Comparison of ENCODE assay signal across 9 cellular contexts in the genomic region with DNA sequence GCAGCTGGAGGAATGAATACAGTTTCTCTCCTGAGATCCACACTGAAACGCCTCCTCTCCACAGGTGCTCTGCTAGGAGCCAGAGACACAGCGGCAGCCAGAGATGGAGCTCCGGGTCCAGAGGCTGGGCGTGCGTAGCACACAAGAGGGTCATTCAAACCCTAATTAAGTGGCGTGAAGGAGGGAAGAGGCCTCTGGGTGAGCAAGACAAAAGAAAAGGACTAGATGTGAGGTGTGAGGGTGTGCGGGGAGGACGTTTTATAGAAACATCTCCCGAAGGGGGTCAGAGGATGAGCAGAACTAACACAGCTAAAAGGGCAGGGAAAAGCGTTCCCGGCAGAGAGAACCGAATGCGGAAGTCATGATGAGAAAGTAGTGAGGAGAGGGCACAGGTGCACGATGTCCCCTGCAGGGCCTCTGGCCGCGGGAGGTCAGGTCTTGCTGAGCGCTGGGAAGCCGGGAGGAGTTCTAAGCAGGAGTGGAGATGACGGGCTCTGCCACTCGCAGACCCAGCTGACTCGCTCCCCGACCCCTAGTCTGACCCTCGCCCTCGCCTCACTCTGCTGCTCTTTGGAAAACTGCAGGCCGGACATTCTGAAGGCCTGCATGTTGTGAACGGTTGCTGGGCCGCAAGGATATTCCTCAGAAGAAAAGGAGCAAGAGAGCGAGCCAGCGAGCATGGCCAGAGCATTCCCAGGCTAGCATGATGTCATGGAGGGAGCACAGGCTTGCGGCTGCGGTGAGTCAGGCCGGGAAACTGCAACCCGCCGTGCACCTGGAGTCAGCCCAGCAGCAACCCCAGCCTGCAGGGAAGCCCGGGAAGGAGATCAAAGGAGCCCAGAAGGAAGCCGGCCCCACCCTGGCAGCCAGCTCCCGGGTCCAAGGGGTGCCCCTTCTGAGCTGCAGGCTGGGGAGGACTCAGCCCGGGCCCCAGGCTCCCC. TPM values are rescaled to one million over a fixed set of nuclear protein-coding genes. Genes with fewer than 3 reads are reported as not detected.
DNase-seq lines count a peak whose midpoint lies in the region; ATAC-seq and TF ChIP-seq lines count a peak whose summit lies in the region.
"Had no signal": no experiment of that assay in that cellular context is flagged by ENCODE, and none has a peak within 500 bp of the region (broad histone marks: within the 10 kb centered on the region; RNA-seq: fewer than 3 reads in every experiment).

No MANE protein-coding gene starts in this region.

- no peak overlapping the region for H3K4me3 Mint-ChIP-seq in endodermal cell
- H3K4me3 Mint-ChIP-seq in mesothelial cell of epicardium: no peak overlapping the region
- H3K4me3 Mint-ChIP-seq in effector memory CD8-positive, alpha-beta T cell: no peak overlapping the region

- H3K27me3 ChIP-seq in endodermal cell (ENCODE audit: control insufficient read depth, insufficient read depth, low read length, poor library complexity, severe bottlenecking): peaks cover 41% of the 10 kb centered on the region

- H3K27ac Mint-ChIP-seq in endodermal cell: no peak overlapping the region
- peak overlapping the region; percentile 80 for H3K27ac Mint-ChIP-seq in mesothelial cell of epicardium
- H3K27ac Mint-ChIP-seq in effector memory CD8-positive, alpha-beta T cell: no peak overlapping the region

- peaks cover 2% of the 10 kb centered on the region for H3K4me1 ChIP-seq in endodermal cell (ENCODE audit: control insufficient read depth, insufficient read depth, low read length)

- H3K27me3 Mint-ChIP-seq in endodermal cell (ENCODE audit: insufficient read depth) (peaks cover 5% of the 10 kb centered on the region), mesothelial cell of epicardium (ENCODE audit: low read depth) (no peaks in the 10 kb centered on the region)
- peaks cover 18 to 49% of the 10 kb centered on the region in 2 donors for H3K27me3 Mint-ChIP-seq in effector memory CD8-positive, alpha-beta T cell

- H3K36me3 Mint-ChIP-seq in endodermal cell (ENCODE audit: low read depth) (peaks cover 27% of the 10 kb centered on the region), mesothelial cell of epicardium (peaks cover 10% of the 10 kb centered on the region)
- H3K36me3 Mint-ChIP-seq in effector memory CD8-positive, alpha-beta T cell (ENCODE audit: insufficient read depth): no peaks in the 10 kb centered on the region

- peaks cover 6% of the 10 kb centered on the region for H3K9me3 Mint-ChIP-seq in endodermal cell
- peaks cover 3% of the 10 kb centered on the region for H3K9me3 Mint-ChIP-seq in mesothelial cell of epicardium
- H3K9me3 Mint-ChIP-seq in effector memory CD8-positive, alpha-beta T cell: no peaks in the 10 kb centered on the region

- H3K4me3 ChIP-seq in endodermal cell (ENCODE audit: low read length): no peak overlapping the region

- H3K9me3 ChIP-seq in endodermal cell (ENCODE audit: control insufficient read depth, low read length): peaks cover 5% of the 10 kb centered on the region

- TF ChIP-seq CTCF in endodermal cell (conservative IDR thresholded peaks at IDR 0.05) (no peak), mesothelial cell of epicardium (IDR thresholded peaks at IDR 0.05; ENCODE audit: unreplicated experiment) (no peak)

- H3K9ac ChIP-seq in endodermal cell (ENCODE audit: extremely low read depth, low read length, poor library complexity, severe bottlenecking): no peak overlapping the region

- DNase-seq in AG08395 (ENCODE audit: low spot score) (peak; percentile 98), NCI-H146 treated with DMSO at 0.1 percent for 48 hours (lab: John Stamatoyannopoulos, UW; ENCODE audit: unreplicated experiment) (peak; percentile 17), endodermal cell (peak; percentile 88), mesothelial cell of epicardium (ENCODE audit: low spot score in 2 of 2, unreplicated experiment in 2 of 2) (peak in 1 of 2 experiments; percentile 63), AML-193 (lab: John Stamatoyannopoulos, UW) (no peak), NCI-H2107 (lab: John Stamatoyannopoulos, UW) (no peak)
- DNase-seq in NK-92 treated with Interleukin-12 subunit alpha and Interleukin-12 subunit beta, amount 100 ng/mL, for 24 hours (lab: John Stamatoyannopoulos, UW): no peak
- DNase-seq in effector memory CD8-positive, alpha-beta T cell: no peak
- DNase-seq: NCI-H1105 had no signal

- no peak for ATAC-seq in effector memory CD8-positive, alpha-beta T cell (replicated peaks)

- H3K4me1 Mint-ChIP-seq in endodermal cell (peaks cover 21% of the 10 kb centered on the region), mesothelial cell of epicardium (peaks cover 20% of the 10 kb centered on the region)
- no peaks in the 10 kb centered on the region for H3K4me1 Mint-ChIP-seq in effector memory CD8-positive, alpha-beta T cell (ENCODE audit: low read depth in 2 of 2)

- H3K27ac ChIP-seq in endodermal cell (ENCODE audit: low read depth, low read length): peak overlapping the region; percentile 25

- WGBS in endodermal cell (ENCODE audit: insufficient coverage in 1 of 2, insufficient read length in 1 of 2), 2 experiments: 19 to 44% methylated on average over 18 to 38 of the region's 38 CpGs

- H3K36me3 ChIP-seq in endodermal cell (ENCODE audit: control insufficient read depth, insufficient read depth, low read length): peaks cover 8% of the 10 kb centered on the region

RNA-seq across cellular contexts. Expression of gene BMP7, which starts 54.2 kb away (rescaled TPM):
- total RNA-seq in endodermal cell (10 to 100 TPM; 45.6 to 49.6 TPM), mesothelial cell of epicardium (22.2 to 23.8 TPM (median 23.0 TPM) in 3 replicates)
- polyA plus RNA-seq in endodermal cell (2013, experiment 1 of 2): 50.6 TPM
- polyA plus RNA-seq in endodermal cell (2013, experiment 2 of 2): 45.7 TPM

Comparison
In these comparisons a context has a peak if more than half of its experiments do, and no peak if none do; other contexts are left out.
1. DNase-seq: peak in AG08395 (single experiment), NCI-H146 treated with DMSO at 0.1 percent for 48 hours (single experiment) and endodermal cell (single experiment); none in NK-92 treated with Interleukin-12 subunit alpha and Interleukin-12 subunit beta, amount 100 ng/mL, for 24 hours (single experiment), AML-193 (0 of 2), effector memory CD8-positive, alpha-beta T cell (0 of 3) and NCI-H2107 (single experiment).